ENCODE assay signal across 8 cellular contexts in genomic region chr9:93453047-93453914, GRCh38. TPM values are rescaled to one million over a fixed set of nuclear protein-coding genes. Genes with fewer than 3 reads are reported as not detected.
DNase-seq lines count a peak whose midpoint lies in the region; ATAC-seq and TF ChIP-seq lines count a peak whose summit lies in the region.

Gene FAM120AOS, minus strand, starts transcription at chr9:93453581. Its CDS starts 872 bp downstream, at chr9:93452709.

- H3K36me3 Mint-ChIP-seq in WTC11: peaks cover 18% of the 10 kb centered on the region

- POLR2A ChIA-PET in WTC11 (lab: Charles Lee): interaction anchor here (0.6 to 1.8 kb wide), 6 partner anchors 12 to 128 kb away, joined by 3 to 4 read pairs (median 4); no protein-coding TSS in a partner anchor

- H3K4me3 Mint-ChIP-seq in WTC11: peak within 1 kb of the TSS; percentile 90

- TF ChIP-seq CTCF in WTC11 (IDR thresholded peaks at IDR 0.05) (no peak), cardiac fibroblast (IDR thresholded peaks at IDR 0.05; ENCODE audit: low read depth, low read length) (no peak), smooth muscle cell (IDR thresholded peaks at IDR 0.05; ENCODE audit: borderline replicate concordance, insufficient read depth, poor library complexity, severe bottlenecking) (no peak)

- H3F3A ChIP-seq in smooth muscle cell (ENCODE audit: low read depth): peaks cover 17% of the 10 kb centered on the region

- DNase-seq in NCI-H2227 (lab: John Stamatoyannopoulos, UW; ENCODE audit: unreplicated experiment): peak; percentile 86
- DNase-seq in WTC11 (ENCODE audit: low spot score): peak; percentile 82
- DNase-seq in cardiac fibroblast (ENCODE audit: low read depth in 2 of 2): peak; percentile 96
- peak; percentile 90 for DNase-seq in iPS-NIHi7 (ENCODE audit: extremely low spot score)
- DNase-seq in smooth muscle cell (lab: John Stamatoyannopoulos, UW; ENCODE audit: unreplicated experiment): peak; percentile 49

- H3K4me1 ChIP-seq in ACC112 (ENCODE audit: control insufficient read depth, insufficient read depth, low read length, unreplicated experiment) (peaks cover 39% of the 10 kb centered on the region), smooth muscle cell (ENCODE audit: low read depth) (peaks cover 17% of the 10 kb centered on the region)

- peak within 1 kb of the TSS; percentile 29 for H3K27ac ChIP-seq in ACC112 (ENCODE audit: low read depth, low read length)
- peak within 1 kb of the TSS; percentile 55 for H3K27ac ChIP-seq in smooth muscle cell (ENCODE audit: low read depth)

- H3K79me2 ChIP-seq in ACC112 (ENCODE audit: control insufficient read depth, insufficient read depth, low read length, unreplicated experiment) (peaks cover 78% of the 10 kb centered on the region), smooth muscle cell (ENCODE audit: low read depth) (peaks cover 78% of the 10 kb centered on the region)

- peak within 1 kb of the TSS; percentile 89 for H3K4me2 ChIP-seq in smooth muscle cell

- CTCF ChIA-PET in WTC11 (lab: Charles Lee): interaction anchor here (0.6 to 1.6 kb wide), 10 partner anchors 12 to 289 kb away, joined by 3 to 12 read pairs (median 3); no protein-coding TSS in a partner anchor

- ATAC-seq in GM18870 (IDR thresholded peaks at IDR 0.05; ENCODE audit: unreplicated experiment): peak; percentile 73
- peak; percentile 58 for ATAC-seq in HG03135 (IDR thresholded peaks at IDR 0.05; ENCODE audit: unreplicated experiment)
- peak; percentile 82 for ATAC-seq in WTC11

- peak within 1 kb of the TSS; percentile 78 for H3K9ac ChIP-seq in smooth muscle cell (ENCODE audit: low read depth)

- H3K4me3 ChIP-seq in ACC112 (ENCODE audit: low read depth, low read length) (peak within 1 kb of the TSS; percentile 87), cardiac fibroblast (replicated peaks in 1 of 2; ENCODE audit: low read depth in 2 of 2, low read length in 2 of 2) (peak within 1 kb of the TSS; percentile 85 to 86), smooth muscle cell (peak within 1 kb of the TSS; percentile 70)

- H4K20me1 ChIP-seq in smooth muscle cell (ENCODE audit: low read depth): peaks cover 52% of the 10 kb centered on the region

- no peaks in the 10 kb centered on the region for H3K27me3 Mint-ChIP-seq in WTC11 (ENCODE audit: low read depth)

- peaks cover 45% of the 10 kb centered on the region for H3K4me1 Mint-ChIP-seq in WTC11

- H3K36me3 ChIP-seq in ACC112 (ENCODE audit: insufficient read depth, low read length) (peaks cover 8% of the 10 kb centered on the region; the same call in 1 of the 2 replicates), smooth muscle cell (ENCODE audit: low read depth) (no peaks in the 10 kb centered on the region)

- peak within 1 kb of the TSS; percentile 81 for H3K27ac Mint-ChIP-seq in WTC11

- 1% methylated on average over 34 of the region's 34 CpGs for WGBS in smooth muscle cell (ENCODE audit: low lambda C conversion rate)

- H3K9me3 ChIP-seq in smooth muscle cell (replicated peaks; ENCODE audit: low read depth): no peaks in the 10 kb centered on the region

- no peaks in the 10 kb centered on the region for H3K9me3 Mint-ChIP-seq in WTC11

- no peaks in the 10 kb centered on the region for H3K27me3 ChIP-seq in ACC112 (ENCODE audit: insufficient read depth, low read length)
- H3K27me3 ChIP-seq in smooth muscle cell (ENCODE audit: low read depth): no peaks in the 10 kb centered on the region

- peak within 1 kb of the TSS; percentile 6 for H2AFZ ChIP-seq in ACC112 (ENCODE audit: low read length, unreplicated experiment)
- H2AFZ ChIP-seq in smooth muscle cell (ENCODE audit: low read depth): peak within 1 kb of the TSS; percentile 90

TF ChIP-seq in WTC11, 78 proteins besides CTCF, POLR2A, EP300 and RAD21 (continues in another document):
- TF ChIP-seq NFATC4 (CRISPR knock-in tag; IDR thresholded peaks at IDR 0.05): no peak
- no peak for TF ChIP-seq PREB (CRISPR knock-in tag; IDR thresholded peaks at IDR 0.05; ENCODE audit: borderline replicate concordance)
- no peak for TF ChIP-seq ELF4 (CRISPR knock-in tag; IDR thresholded peaks at IDR 0.05; ENCODE audit: low read depth)
- TF ChIP-seq RELA (CRISPR knock-in tag; IDR thresholded peaks at IDR 0.05; ENCODE audit: borderline replicate concordance): no peak
- peak; percentile 86 for TF ChIP-seq NFYB (CRISPR knock-in tag; conservative IDR thresholded peaks at IDR 0.05; ENCODE audit: low read depth)
- TF ChIP-seq ZNF121 (CRISPR knock-in tag; IDR thresholded peaks at IDR 0.05): no peak
- peak; percentile 38; the same call in 1 of the 2 replicates for TF ChIP-seq MAX (CRISPR knock-in tag; IDR thresholded peaks at IDR 0.05)
- peak; percentile 49; the same call in 1 of the 2 replicates for TF ChIP-seq SP1 (CRISPR knock-in tag; conservative IDR thresholded peaks at IDR 0.05)
- TF ChIP-seq CREM (CRISPR knock-in tag; IDR thresholded peaks at IDR 0.05): no peak
- TF ChIP-seq TCF7 (CRISPR knock-in tag; IDR thresholded peaks at IDR 0.05; ENCODE audit: low read depth): no peak
- no peak for TF ChIP-seq PRRX2 (CRISPR knock-in tag; IDR thresholded peaks at IDR 0.05)
- TF ChIP-seq ATF6 (CRISPR knock-in tag; IDR thresholded peaks at IDR 0.05): no peak
- peak; percentile 40; the same call in 1 of the 2 replicates for TF ChIP-seq FOXK1 (CRISPR knock-in tag; IDR thresholded peaks at IDR 0.05)
- TF ChIP-seq ZNF532 (CRISPR knock-in tag; IDR thresholded peaks at IDR 0.05; ENCODE audit: borderline replicate concordance): no peak
- no peak for TF ChIP-seq HMGA2 (CRISPR knock-in tag; IDR thresholded peaks at IDR 0.05)
- TF ChIP-seq TEAD1 (CRISPR knock-in tag; IDR thresholded peaks at IDR 0.05): 0 out of 2 replicates have a peak, but pooled peaks have one; percentile 40

RNA-seq across cellular contexts. Expression of gene FAM120AOS, which starts in this region (rescaled TPM):
- total RNA-seq in WTC11 (2021) (43.7 to 48.1 TPM (median 44.4 TPM) in 3 replicates), smooth muscle cell (18.7 and 23.3 TPM in 2 replicates)
- 28.8 and 35.5 TPM in 2 replicates for polyA plus RNA-seq in smooth muscle cell

Comparison
In these comparisons a context has a peak if more than half of its experiments do, and no peak if none do; other contexts are left out.
1. Peak in every context shown above with its lines: DNase-seq, ATAC-seq, H3K4me3 ChIP-seq and H3K27ac ChIP-seq.